10 cellular contexts compared by ENCODE assay signal in genomic region chr10:79816-80215, GRCh38. TPM values are rescaled to one million over a fixed set of nuclear protein-coding genes. Genes with fewer than 3 reads are reported as not detected.
"Had no signal": no experiment of that assay in that cellular context is flagged by ENCODE, and none has a peak within 500 bp of the region (broad histone marks: within the 10 kb centered on the region; RNA-seq: fewer than 3 reads in every experiment).

No MANE protein-coding gene starts in this region.

- H3K27ac ChIP-seq: GM23248, HL-60 had no signal

- H3K4me1 ChIP-seq: HAP-1 had no signal

- H3K36me3 Mint-ChIP-seq: IgD-negative memory B cell had no signal

- H3K4me3 ChIP-seq: GM23248, HAP-1 had no signal

- ATAC-seq: HCT116, HepG2 had no signal

- H3K27ac Mint-ChIP-seq: HFFc6, IgD-negative memory B cell had no signal

- H3K36me3 ChIP-seq: HAP-1 had no signal

- H2AFZ ChIP-seq: GM23248 had no signal

- DNase-seq: GM23248, GOT3, HFFc6 had no signal

- H3K9me3 Mint-ChIP-seq: HFFc6, IgD-negative memory B cell had no signal

- H3K4me3 Mint-ChIP-seq: HFFc6, IgD-negative memory B cell had no signal

- H3K9me3 ChIP-seq: HAP-1 had no signal

RNA-seq across cellular contexts. Expression of gene TUBB8, which starts 30.7 kb away (rescaled TPM):
- total RNA-seq: GM23248, H4, HFFc6, HT1080 had no signal
